ENCODE assay signal across 10 cellular contexts in genomic region chr1:169586067-169586394, GRCh38. TPM values are rescaled to one million over a fixed set of nuclear protein-coding genes. Genes with fewer than 3 reads are reported as not detected.
A peak's percentile ranks its signal among the peaks of the same experiment; 100 is the strongest.
DNase-seq lines count a peak whose midpoint lies in the region; ATAC-seq, FAIRE-seq and TF ChIP-seq lines count a peak whose summit lies in the region.
"Had no signal": no experiment of that assay in that cellular context is flagged by ENCODE, and none has a peak within 500 bp of the region (broad histone marks: within the 10 kb centered on the region; RNA-seq: fewer than 3 reads in every experiment).

No MANE protein-coding gene starts in this region.

- H4K91ac ChIP-seq in neuronal stem cell (ENCODE audit: low read depth, low read length, poor library complexity), result no peak overlapping the region

- peaks cover 4 to 9% of the 10 kb centered on the region in 2 experiments; a peak in 1 of 5 replicates for H3K27me3 ChIP-seq in K562 (ENCODE audit: control insufficient read depth in 2 of 2, insufficient read depth in 2 of 2, low read length in 2 of 2)
- peaks cover 0 to 14% (median 0%) of the 10 kb centered on the region in 3 experiments for H3K27me3 ChIP-seq in neuronal stem cell (ENCODE audit: control insufficient read depth in 3 of 3, insufficient read depth in 3 of 3, low read depth in 1 of 3, low read length in 3 of 3)
- H3K27me3 ChIP-seq: vagina had no signal

- H3K9me3 ChIP-seq in K562 (replicated peaks; ENCODE audit: control insufficient read depth, insufficient read depth, low read depth, low read length), result no peaks in the 10 kb centered on the region
- H3K9me3 ChIP-seq in neuronal stem cell (replicated peaks in 1 of 2; ENCODE audit: control insufficient read depth in 2 of 2, insufficient read depth in 1 of 2, low read depth in 1 of 2, low read length in 2 of 2), result no peaks in the 10 kb centered on the region
- H3K9me3 ChIP-seq: vagina had no signal

- no peaks in the 10 kb centered on the region for H3K9me1 ChIP-seq in K562 (ENCODE audit: control insufficient read depth, insufficient read depth, low read length)

- in situ Hi-C loops in K562 (cut with MboI), result no loop called here

- H3K36me3 ChIP-seq in K562 (ENCODE audit: control insufficient read depth, insufficient read depth, low read length), result no peaks in the 10 kb centered on the region
- H3K36me3 ChIP-seq in neuronal stem cell (replicated peaks in 1 of 2; ENCODE audit: control insufficient read depth in 2 of 2, insufficient read depth in 2 of 2, low read length in 2 of 2), result no peaks in the 10 kb centered on the region
- H3K36me3 ChIP-seq: vagina had no signal

- H3K4ac ChIP-seq in neuronal stem cell (ENCODE audit: low read length), result no peak overlapping the region

- no peak for TF ChIP-seq EP300 in K562 (IDR thresholded peaks at IDR 0.05; ENCODE audit: low read length)

- H3K79me1 ChIP-seq in neuronal stem cell (ENCODE audit: low read depth, low read length), result no peaks in the 10 kb centered on the region

- peak overlapping the region; percentile 46 for H2BK12ac ChIP-seq in neuronal stem cell (ENCODE audit: low read length)

- TF ChIP-seq RAD21 in K562 (CRISPR knock-in tag; conservative IDR thresholded peaks at IDR 0.05 in 1 of 2, IDR thresholded peaks at IDR 0.05 in 1 of 2), result no peak

- H3K23ac ChIP-seq in neuronal stem cell (ENCODE audit: low read depth, low read length, poor library complexity), result peak overlapping the region; percentile 34

- no TSS peak for BruUV-seq in K562 (replicated peaks; lab: Mats Ljungman, UMichigan)

- H4K20me1 ChIP-seq in K562 (replicated peaks; ENCODE audit: control insufficient read depth, insufficient read depth, low read length), result no peaks in the 10 kb centered on the region

- TF ChIP-seq CTCF in K562 (IDR thresholded peaks at IDR 0.05 in 2 of 3, conservative IDR thresholded peaks at IDR 0.05 in 1 of 3; ENCODE audit: insufficient read depth in 2 of 3, low read depth in 1 of 3, low read length in 3 of 3), result no peak

- FAIRE-seq in K562 (lab: Jason Lieb, UNC), result no peak
- FAIRE-seq: TTC549 had no signal

- DNase-seq in K562 (ENCODE audit: extremely low read depth in 1 of 4, low spot score in 3 of 4) (no peak), neuronal stem cell (ENCODE audit: low spot score) (no peak), NCI-H526 (lab: John Stamatoyannopoulos, UW) (no peak), NCI-H526 treated with DMSO at 0.1 percent for 48 hours (lab: John Stamatoyannopoulos, UW) (no peak), NCI-H1092 (lab: John Stamatoyannopoulos, UW) (no peak), NCI-H524 treated with DMSO at 0.1 percent for 48 hours (lab: John Stamatoyannopoulos, UW) (no peak)

- CTCF ChIA-PET in K562 (lab: Yijun Ruan, JAX; ENCODE audit: low intra/inter-chr PET ratio), result no interaction called here

- no peak overlapping the region for H2AK5ac ChIP-seq in neuronal stem cell (ENCODE audit: low read depth, low read length)

- H2AFZ ChIP-seq in K562 (ENCODE audit: low read depth, low read length) (no peak overlapping the region; the same call in 1 of the 2 replicates), neuronal stem cell (ENCODE audit: low read length) (peak overlapping the region; percentile 75)

- H3K79me2 ChIP-seq in K562 (ENCODE audit: control insufficient read depth, insufficient read depth, low read length), result no peaks in the 10 kb centered on the region

- H2BK15ac ChIP-seq in neuronal stem cell (ENCODE audit: low read length), result no peak overlapping the region

- no peak overlapping the region for H3K14ac ChIP-seq in neuronal stem cell (ENCODE audit: low read length)

- H3K18ac ChIP-seq in neuronal stem cell (ENCODE audit: low read length), result peak overlapping the region; percentile 94

- H3K4me2 ChIP-seq in K562 (ENCODE audit: insufficient read depth, low read length) (no peak overlapping the region), neuronal stem cell (ENCODE audit: insufficient read depth, low read length, poor library complexity, severe bottlenecking) (peak overlapping the region; percentile 48)

- ATAC-seq in GM19043 (IDR thresholded peaks at IDR 0.05; ENCODE audit: low read depth, unreplicated experiment) (peak; percentile 28), HG03103 (IDR thresholded peaks at IDR 0.05; ENCODE audit: low read depth, unreplicated experiment) (peak; percentile 25), K562 (peak; percentile 31; the same call in 1 of the 3 replicates)

- intact Hi-C loops in K562 (cut with micrococcal nuclease), result loop anchor here (1.0 to 5.0 kb wide), 2 partner anchors 126 to 223 kb away; partner anchors contain the start of gene SELL

- H2BK120ac ChIP-seq in neuronal stem cell (ENCODE audit: low read depth, low read length), result no peak overlapping the region

- H3K27ac ChIP-seq in K562 (ENCODE audit: extremely low read depth, low read depth, low read length) (no peak overlapping the region), neuronal stem cell (replicated peaks; ENCODE audit: low read length) (no peak overlapping the region)
- H3K27ac ChIP-seq: vagina had no signal

- WGBS in K562 (ENCODE audit: insufficient coverage, low coverage, missing lambda C conversion rate), result 2% methylated on average over 5 of the region's 5 CpGs
- WGBS in neuronal stem cell (ENCODE audit: extremely low coverage in 2 of 2, insufficient read length in 2 of 2, insufficient replicate concordance in 1 of 2), 2 donors, result no CpG with 5 or more reads among the region's 5 CpGs

- H3K4me1 ChIP-seq in K562 (replicated peaks in 1 of 2; ENCODE audit: control insufficient read depth in 2 of 2, insufficient read depth in 2 of 2, low read length in 2 of 2) (peaks cover 0 to 4% of the 10 kb centered on the region in 2 experiments; a peak in 1 of 5 replicates), neuronal stem cell (ENCODE audit: control insufficient read depth in 2 of 2, insufficient read depth in 1 of 2, low read depth in 1 of 2, low read length in 2 of 2) (peaks cover 0 to 2% of the 10 kb centered on the region in 2 donors)
- H3K4me1 ChIP-seq: vagina had no signal

- H4K8ac ChIP-seq in neuronal stem cell (ENCODE audit: low read depth, low read length), result no peak overlapping the region

- H2BK5ac ChIP-seq in neuronal stem cell (ENCODE audit: low read length), result peak overlapping the region; percentile 87

- H3K9ac ChIP-seq in K562 (ENCODE audit: insufficient read depth in 1 of 2, low read depth in 2 of 2, low read length in 2 of 2) (peak overlapping the region in 1 of 2 experiments; percentile 15; a peak in 1 of 4 replicates), neuronal stem cell (ENCODE audit: low read depth, low read length, poor library complexity) (peak overlapping the region; percentile 72)

- TF ChIP-seq POLR2A in K562 (conservative IDR thresholded peaks at IDR 0.05), result no peak

- POLR2A ChIA-PET in K562 (lab: Yijun Ruan, JAX), result interaction anchor here (1.6 kb wide), 1 partner anchor 16 kb away, joined by 5 read pairs; no protein-coding TSS in a partner anchor

- H3K4me3 ChIP-seq in K562 (no peak overlapping the region), neuronal stem cell (ENCODE audit: low read length in 2 of 2) (peak overlapping the region in 1 of 2 donors; percentile 7)
- H3K4me3 ChIP-seq: vagina had no signal

RNA-seq across cellular contexts. Expression of gene F5, which starts 0.2 kb away (rescaled TPM):
- not detected in 2 replicates for total RNA-seq in K562 (2011; cell fraction: chromatin; rRNA removed; ENCODE audit: low replicate concordance)
- total RNA-seq in K562 (2011; cell fraction: nucleolus; rRNA removed), result not detected in 2 replicates
- total RNA-seq in K562 (2011; cell fraction: nucleoplasm; rRNA removed), result not detected in 2 replicates
- total RNA-seq in K562 (2014; rRNA removed), result not detected in 2 replicates
- total RNA-seq in K562 (2014; rRNA removed; fragmentation: Illumina TruSeq; extraction: Trizol), result not detected in 2 replicates
- not detected in 2 replicates for total RNA-seq in K562 (2015; rRNA removed; fragmentation: Illumina TruSeq; extraction: Trizol)
- total RNA-seq in K562 (2021), result 0.07 and 0.13 TPM in 2 replicates
- not detected in 2 replicates for polyA plus RNA-seq in K562 (2011; rRNA removed)
- not detected in 2 replicates for polyA plus RNA-seq in K562 (2011; cell fraction: cytosol; rRNA removed)
- polyA plus RNA-seq in K562 (2011; cell fraction: nucleus; rRNA removed), result not detected in 2 replicates
- polyA plus RNA-seq in K562 (2012), result not detected in 2 replicates
- polyA plus RNA-seq in K562 (2014; fragmentation: Illumina TruSeq; extraction: Trizol), result not detected in 2 replicates
- polyA plus RNA-seq in K562 (2014; fragmentation: Nextera tagmentation; extraction: Ambion mirVana), result not detected
- 0.03 TPM in 1 of 2 replicates, not detected in the other for polyA plus RNA-seq in K562 (2014; rRNA removed)
- polyA minus RNA-seq in K562 (2011; rRNA and poly(A)+ RNA removed), result not detected in 2 replicates
- polyA minus RNA-seq in K562 (2011; cell fraction: cytosol; rRNA and poly(A)+ RNA removed), result 0.27 TPM in 1 of 2 replicates, not detected in the other
- polyA minus RNA-seq in K562 (2011; cell fraction: nucleus; rRNA and poly(A)+ RNA removed), result not detected in 2 replicates
- polyA plus RNA-seq in neuronal stem cell (2013, experiment 1 of 2), result 0.03 TPM
- polyA plus RNA-seq in neuronal stem cell (2013, experiment 2 of 2), result 0.03 TPM

RNA-seq across cellular contexts. Expression of gene SELP, which starts 43.9 kb away (rescaled TPM):
- total RNA-seq in K562 (2011; cell fraction: chromatin; rRNA removed; ENCODE audit: low replicate concordance), result not detected in 2 replicates
- total RNA-seq in K562 (2011; cell fraction: nucleolus; rRNA removed), result not detected in 2 replicates
- not detected in 2 replicates for total RNA-seq in K562 (2011; cell fraction: nucleoplasm; rRNA removed)
- total RNA-seq in K562 (2014; rRNA removed) (not detected in 2 replicates), K562 (2014; rRNA removed; fragmentation: Illumina TruSeq; extraction: Trizol) (not detected in 2 replicates), K562 (2015; rRNA removed; fragmentation: Illumina TruSeq; extraction: Trizol) (not detected in 2 replicates), K562 (2021) (not detected in 2 replicates)
- polyA plus RNA-seq in K562 (2011; rRNA removed) (not detected in 2 replicates), K562 (2014; fragmentation: Illumina TruSeq; extraction: Trizol) (not detected in 2 replicates), K562 (2014; fragmentation: Nextera tagmentation; extraction: Ambion mirVana) (not detected), K562 (2014; rRNA removed) (not detected in 2 replicates)
- polyA plus RNA-seq in K562 (2011; cell fraction: cytosol; rRNA removed), result not detected in 2 replicates
- polyA plus RNA-seq in K562 (2011; cell fraction: nucleus; rRNA removed), result not detected in 2 replicates
- polyA plus RNA-seq in K562 (2012), result not detected in 2 replicates
- not detected in 2 replicates for polyA minus RNA-seq in K562 (2011; rRNA and poly(A)+ RNA removed)
- polyA minus RNA-seq in K562 (2011; cell fraction: cytosol; rRNA and poly(A)+ RNA removed), result not detected in 2 replicates
- polyA minus RNA-seq in K562 (2011; cell fraction: nucleus; rRNA and poly(A)+ RNA removed), result not detected in 2 replicates
- not detected for polyA plus RNA-seq in neuronal stem cell (2013, experiment 1 of 2)
- not detected for polyA plus RNA-seq in neuronal stem cell (2013, experiment 2 of 2)
